Comparison of ENCODE assay signal across 8 cellular contexts in genomic region chr1:174999216-174999925, GRCh38. TPM values are rescaled to one million over a fixed set of nuclear protein-coding genes. Genes with fewer than 3 reads are reported as not detected.
DNase-seq lines count a peak whose midpoint lies in the region; ATAC-seq, FAIRE-seq and TF ChIP-seq lines count a peak whose summit lies in the region.

No MANE protein-coding gene starts in this region.

- H3K9me3 Mint-ChIP-seq in CD4-positive, CD25-positive, alpha-beta regulatory T cell: no peaks in the 10 kb centered on the region

- H4K20me1 ChIP-seq in HepG2 (ENCODE audit: insufficient read depth, low read length): peaks cover 4% of the 10 kb centered on the region; the same call in 1 of the 2 replicates

- ATAC-seq in CD4-positive, CD25-positive, alpha-beta regulatory T cell (ENCODE audit: low read depth in 2 of 2): peak; percentile 78 to 81
- ATAC-seq in GM19397 (IDR thresholded peaks at IDR 0.05; ENCODE audit: unreplicated experiment) (peak; percentile 80), HG03558 (IDR thresholded peaks at IDR 0.05; ENCODE audit: extremely low read depth, unreplicated experiment) (peak; percentile 57), HepG2 (peak; percentile 89)

- TF ChIP-seq RAD21 in HepG2 (CRISPR knock-in tag; IDR thresholded peaks at IDR 0.05): no peak

- TF ChIP-seq EP300 in HepG2 (IDR thresholded peaks at IDR 0.05; ENCODE audit: low read depth in 2 of 2, low read length in 2 of 2) (peak in 1 of 2 experiments; percentile 41; a peak in 1 of 4 replicates), HepG2 (CRISPR knock-in tag; IDR thresholded peaks at IDR 0.05; ENCODE audit: borderline replicate concordance) (no peak; the same call in 1 of the 2 replicates)

- no peaks in the 10 kb centered on the region for H3K9me3 ChIP-seq in CD4-positive, CD25-positive, alpha-beta regulatory T cell (ENCODE audit: control insufficient read depth in 2 of 2, low read length in 2 of 2)
- H3K9me3 ChIP-seq in HepG2 (ENCODE audit: low read length): no peaks in the 10 kb centered on the region

- peaks cover 46% of the 10 kb centered on the region for H3K4me1 ChIP-seq in CD4-positive, CD25-positive, alpha-beta regulatory T cell (ENCODE audit: control insufficient read depth, insufficient read depth, low read length, poor library complexity, severe bottlenecking)
- peaks cover 69% of the 10 kb centered on the region for H3K4me1 ChIP-seq in HepG2 (ENCODE audit: insufficient read depth, low read length)

- peak overlapping the region; percentile 98 for H3K9ac ChIP-seq in HepG2 (ENCODE audit: insufficient read depth, low read depth, low read length)

- H3K4me2 ChIP-seq in HepG2 (ENCODE audit: low read depth, low read length): peak overlapping the region; percentile 80

- TF ChIP-seq CTCF in dorsolateral prefrontal cortex (IDR thresholded peaks at IDR 0.05 in 54 of 56, conservative IDR thresholded peaks at IDR 0.05 in 2 of 56; ENCODE audit: low read depth in 1 of 56, partially characterized antibody in 56 of 56) (no peak), HepG2 (CRISPR knock-in tag; IDR thresholded peaks at IDR 0.05) (no peak)

- intact Hi-C loops in dorsolateral prefrontal cortex (cut with DNase I) (loop anchor here (1.0 to 5.0 kb wide), 5 partner anchors 23 to 231 kb away; partner anchors contain the start of gene MRPS14 (in 1 of the 2)), HepG2 (cut with micrococcal nuclease; ENCODE audit: unreplicated experiment) (loop anchor here (5.0 kb wide), 3 partner anchors 47 to 732 kb away; no protein-coding TSS in a partner anchor)

- H3K79me2 ChIP-seq in HepG2 (ENCODE audit: insufficient read depth, low read length): peaks cover 43% of the 10 kb centered on the region

- BruUV-seq in HepG2 (replicated peaks; lab: Mats Ljungman, UMichigan): TSS peak; percentile 80

- peak; percentile 82 for FAIRE-seq in HepG2 (lab: Jason Lieb, UNC)

- no peaks in the 10 kb centered on the region for H3K27me3 Mint-ChIP-seq in CD4-positive, CD25-positive, alpha-beta regulatory T cell

- in situ Hi-C loops in HepG2 (cut with HindIII; ENCODE audit: extremely low pct_ligation_motif_present, low pct_unique_long_range_greater_than_20kb): loop anchor here (5.0 to 25.0 kb wide), 2 partner anchors 227 to 737 kb away; no protein-coding TSS in a partner anchor

- no peaks in the 10 kb centered on the region for H3K27me3 ChIP-seq in CD4-positive, CD25-positive, alpha-beta regulatory T cell (ENCODE audit: control insufficient read depth, insufficient read depth, low read length)
- no peaks in the 10 kb centered on the region for H3K27me3 ChIP-seq in dorsolateral prefrontal cortex
- no peaks in the 10 kb centered on the region; a peak in 1 of 5 replicates for H3K27me3 ChIP-seq in HepG2 (ENCODE audit: control insufficient read depth in 1 of 2, insufficient read depth in 2 of 2, low read length in 2 of 2)

- H3K4me3 Mint-ChIP-seq in CD4-positive, CD25-positive, alpha-beta regulatory T cell: no peak overlapping the region

- WGBS in HepG2 (ENCODE audit: low lambda C conversion rate): 1% methylated on average over 34 of the region's 58 CpGs

- peak; percentile 96 to 99 (median 98) for DNase-seq in CD4-positive, CD25-positive, alpha-beta regulatory T cell
- DNase-seq in NCI-H748 (lab: John Stamatoyannopoulos, UW; ENCODE audit: unreplicated experiment): peak; percentile 98
- peak; percentile 94 to 97 for DNase-seq in activated CD4-positive, alpha-beta T cell treated with anti-CD3 and anti-CD28 coated beads, Interleukin-2, amount 50 U/mL, for 24 hours (ENCODE audit: low read depth in 1 of 2, low spot score in 1 of 2)
- DNase-seq in dorsolateral prefrontal cortex: peak; percentile 96 to 99 (median 98)
- DNase-seq in HepG2 (ENCODE audit: low spot score): peak; percentile 97
- peak; percentile 93 to 95 for DNase-seq in stimulated activated CD4-positive, alpha-beta T cell treated with anti-CD3 and anti-CD28 coated beads, Interleukin-2, amount 100 ng/mL, for 48 hours

- peaks cover 4% of the 10 kb centered on the region for H3K36me3 Mint-ChIP-seq in CD4-positive, CD25-positive, alpha-beta regulatory T cell

- peak; percentile 95 to 97 for TF ChIP-seq POLR2A in HepG2 (IDR thresholded peaks at IDR 0.05; ENCODE audit: insufficient read depth in 1 of 2, low read depth in 2 of 2, low read length in 2 of 2)

- H3K4me1 Mint-ChIP-seq in CD4-positive, CD25-positive, alpha-beta regulatory T cell: peaks cover 0 to 49% (median 33%) of the 10 kb centered on the region in 4 donors

- POLR2A ChIA-PET in HepG2 (lab: Yijun Ruan, JAX): interaction anchor here (0.6 to 3.8 kb wide), 29 partner anchors 8 to 1524 kb away, joined by 3 to 124 read pairs (median 4); partner anchors contain the start of genes COP1, KLHL20, MRPS14 and ZBTB37

- peak overlapping the region; percentile 99 for H3K27ac ChIP-seq in CD4-positive, CD25-positive, alpha-beta regulatory T cell (ENCODE audit: insufficient read depth, low read length, poor library complexity, severe bottlenecking)
- H3K27ac ChIP-seq in dorsolateral prefrontal cortex (peak overlapping the region; percentile 98 to 100 (median 100)), HepG2 (ENCODE audit: extremely low read length, insufficient read depth, low read length) (peak overlapping the region; percentile 98)

- H3K4me3 ChIP-seq in CD4-positive, CD25-positive, alpha-beta regulatory T cell (ENCODE audit: low read depth, low read length): peak overlapping the region; percentile 95
- peak overlapping the region; percentile 67 to 99 (median 92) for H3K4me3 ChIP-seq in dorsolateral prefrontal cortex
- peak overlapping the region; percentile 68 to 92 (median 79) for H3K4me3 ChIP-seq in HepG2 (replicated peaks in 1 of 3; ENCODE audit: insufficient read depth in 1 of 3, low read depth in 2 of 3, low read length in 3 of 3)

- H3K36me3 ChIP-seq in CD4-positive, CD25-positive, alpha-beta regulatory T cell (ENCODE audit: control insufficient read depth, insufficient read depth, low read length): peaks cover 2% of the 10 kb centered on the region
- peaks cover 0 to under 1% of the 10 kb centered on the region in 2 experiments; a peak in 2 of 5 replicates for H3K36me3 ChIP-seq in HepG2 (replicated peaks in 1 of 2; ENCODE audit: control insufficient read depth in 1 of 2, insufficient read depth in 2 of 2, low read length in 2 of 2)

- peak overlapping the region; percentile 56 for H2AFZ ChIP-seq in HepG2 (ENCODE audit: low read length)

- H3K27ac Mint-ChIP-seq in CD4-positive, CD25-positive, alpha-beta regulatory T cell: no peak overlapping the region

- CTCF ChIA-PET in HepG2 (lab: Yijun Ruan, JAX; ENCODE audit: low intra/inter-chr PET ratio, low total read pairs): interaction anchor here (2.3 kb wide), 1 partner anchor 229 kb away, joined by 26 read pairs; no protein-coding TSS in a partner anchor

RNA-seq across cellular contexts. Expression of gene CACYBP, which starts 0.4 kb away (rescaled TPM):
- 88.1 TPM for total RNA-seq in CD4-positive, CD25-positive, alpha-beta regulatory T cell
- polyA plus RNA-seq in CD4-positive, CD25-positive, alpha-beta regulatory T cell: 100 to 1,000 TPM; 153 to 217 (median 186) TPM
- total RNA-seq in dorsolateral prefrontal cortex (100 to 1,000 TPM in 118 of 120 experiments, 10 to 100 TPM in 2; 71.5 to 387 (median 202) TPM), HepG2 (2016; rRNA removed; fragmentation: Illumina TruSeq; extraction: Trizol) (183 and 247 TPM in 2 replicates)
- total RNA-seq in HepG2 (2016; cell fraction: cytosol; rRNA removed; fragmentation: Illumina TruSeq; extraction: Trizol; ENCODE audit: low read depth): 30.4 and 49.6 TPM in 2 replicates
- total RNA-seq in HepG2 (2016; cell fraction: insoluble cytoplasmic fraction; rRNA removed; fragmentation: Illumina TruSeq; extraction: Trizol): 174 and 253 TPM in 2 replicates
- total RNA-seq in HepG2 (2016; cell fraction: membrane; rRNA removed; fragmentation: Illumina TruSeq; extraction: Trizol): 59.8 and 73.6 TPM in 2 replicates
- 71.5 and 73.7 TPM in 2 replicates for total RNA-seq in HepG2 (2016; cell fraction: nucleus; rRNA removed; fragmentation: Illumina TruSeq; extraction: Trizol)
- polyA plus RNA-seq in HepG2 (2011; rRNA removed): 14.4 and 18.4 TPM in 2 replicates
- polyA plus RNA-seq in HepG2 (2011; cell fraction: cytosol; rRNA removed): 16.9 and 18.9 TPM in 2 replicates
- polyA plus RNA-seq in HepG2 (2011; cell fraction: nucleus; rRNA removed): 6.2 and 30.3 TPM in 2 replicates
- polyA plus RNA-seq in HepG2 (2012): 63.3 and 84.9 TPM in 2 replicates
- 27.7 and 44.6 TPM in 2 replicates for polyA plus RNA-seq in HepG2 (2016; cell fraction: cytosol; fragmentation: Illumina TruSeq; extraction: Trizol; ENCODE audit: low read depth)
- polyA plus RNA-seq in HepG2 (2016; cell fraction: insoluble cytoplasmic fraction; fragmentation: Illumina TruSeq; extraction: Trizol; ENCODE audit: low read depth): 258 and 299 TPM in 2 replicates
- 37.6 and 44.0 TPM in 2 replicates for polyA plus RNA-seq in HepG2 (2016; cell fraction: membrane; fragmentation: Illumina TruSeq; extraction: Trizol; ENCODE audit: low read depth)
- 94.4 and 105 TPM in 2 replicates for polyA plus RNA-seq in HepG2 (2016; cell fraction: nucleus; fragmentation: Illumina TruSeq; extraction: Trizol; ENCODE audit: insufficient read depth, low read depth)
- polyA minus RNA-seq in HepG2 (2011; rRNA and poly(A)+ RNA removed; ENCODE audit: low replicate concordance): 7.8 and 17.6 TPM in 2 replicates
- 13.6 and 15.7 TPM in 2 replicates for polyA minus RNA-seq in HepG2 (2011; cell fraction: cytosol; rRNA and poly(A)+ RNA removed)
- 22.3 and 32.9 TPM in 2 replicates for polyA minus RNA-seq in HepG2 (2011; cell fraction: nucleus; rRNA and poly(A)+ RNA removed)

RNA-seq across cellular contexts. Expression of gene MRPS14, which starts 23.9 kb away (rescaled TPM):
- 15.2 TPM for total RNA-seq in CD4-positive, CD25-positive, alpha-beta regulatory T cell
- 10 to 100 TPM; 60.3 to 83.8 (median 75.2) TPM for polyA plus RNA-seq in CD4-positive, CD25-positive, alpha-beta regulatory T cell
- total RNA-seq in dorsolateral prefrontal cortex: 10 to 100 TPM; 23.2 to 47.2 (median 33.2) TPM
- total RNA-seq in HepG2 (2016; rRNA removed; fragmentation: Illumina TruSeq; extraction: Trizol): 43.2 and 52.7 TPM in 2 replicates
- 9.3 and 9.4 TPM in 2 replicates for total RNA-seq in HepG2 (2016; cell fraction: cytosol; rRNA removed; fragmentation: Illumina TruSeq; extraction: Trizol; ENCODE audit: low read depth)
- total RNA-seq in HepG2 (2016; cell fraction: insoluble cytoplasmic fraction; rRNA removed; fragmentation: Illumina TruSeq; extraction: Trizol): 44.1 and 58.4 TPM in 2 replicates
- 13.3 and 14.6 TPM in 2 replicates for total RNA-seq in HepG2 (2016; cell fraction: membrane; rRNA removed; fragmentation: Illumina TruSeq; extraction: Trizol)
- 19.0 and 20.8 TPM in 2 replicates for total RNA-seq in HepG2 (2016; cell fraction: nucleus; rRNA removed; fragmentation: Illumina TruSeq; extraction: Trizol)
- polyA plus RNA-seq in HepG2 (2011; rRNA removed): 32.0 and 36.6 TPM in 2 replicates
- polyA plus RNA-seq in HepG2 (2011; cell fraction: cytosol; rRNA removed): 20.4 and 26.8 TPM in 2 replicates
- 14.8 and 19.5 TPM in 2 replicates for polyA plus RNA-seq in HepG2 (2011; cell fraction: nucleus; rRNA removed)
- polyA plus RNA-seq in HepG2 (2012): 38.4 and 42.2 TPM in 2 replicates
- 11.7 and 12.1 TPM in 2 replicates for polyA plus RNA-seq in HepG2 (2016; cell fraction: cytosol; fragmentation: Illumina TruSeq; extraction: Trizol; ENCODE audit: low read depth)
- 52.9 and 60.0 TPM in 2 replicates for polyA plus RNA-seq in HepG2 (2016; cell fraction: insoluble cytoplasmic fraction; fragmentation: Illumina TruSeq; extraction: Trizol; ENCODE audit: low read depth)
- 11.2 and 11.7 TPM in 2 replicates for polyA plus RNA-seq in HepG2 (2016; cell fraction: membrane; fragmentation: Illumina TruSeq; extraction: Trizol; ENCODE audit: low read depth)
- polyA plus RNA-seq in HepG2 (2016; cell fraction: nucleus; fragmentation: Illumina TruSeq; extraction: Trizol; ENCODE audit: insufficient read depth, low read depth): 32.8 and 35.8 TPM in 2 replicates
- 11.8 and 20.3 TPM in 2 replicates for polyA minus RNA-seq in HepG2 (2011; rRNA and poly(A)+ RNA removed; ENCODE audit: low replicate concordance)
- 9.5 and 10.3 TPM in 2 replicates for polyA minus RNA-seq in HepG2 (2011; cell fraction: cytosol; rRNA and poly(A)+ RNA removed)
- 25.4 and 25.8 TPM in 2 replicates for polyA minus RNA-seq in HepG2 (2011; cell fraction: nucleus; rRNA and poly(A)+ RNA removed)

Comparison
In these comparisons a context has a peak if more than half of its experiments do, and no peak if none do; other contexts are left out.
1. Peak in every context shown above with its lines: DNase-seq, ATAC-seq, H3K4me3 ChIP-seq and H3K27ac ChIP-seq.